In genomic region chr9:95620296-95620695, GRCh38 we compare ENCODE assay signal across 1 cellular context.
TF ChIP-seq lines count a peak whose summit lies in the region.

No MANE protein-coding gene starts in this region.

TF ChIP-seq in H1, 55 proteins besides CTCF, POLR2A, EP300 and RAD21 (continued from another document):
- TF ChIP-seq CHD7 (IDR thresholded peaks at IDR 0.05; ENCODE audit: insufficient replicate concordance, low read length) (no peak), PHF8 (conservative IDR thresholded peaks at IDR 0.05; ENCODE audit: low read depth, low read length) (no peak), SP2 (IDR thresholded peaks at IDR 0.05; ENCODE audit: low read length) (no peak), TAF7 (optimal IDR thresholded peaks at IDR 0.05; ENCODE audit: borderline replicate concordance, low read depth, low read length) (no peak), RBBP5 (IDR thresholded peaks at IDR 0.05; ENCODE audit: borderline replicate concordance, low read depth, low read length) (no peak), E2F6 (IDR thresholded peaks at IDR 0.05) (no peak), CBX8 (IDR thresholded peaks at IDR 0.05; ENCODE audit: borderline replicate concordance, low read depth, low read length) (no peak), HDAC6 (IDR thresholded peaks at IDR 0.05; ENCODE audit: low read depth, low read length) (no peak), CREB1 (IDR thresholded peaks at IDR 0.05) (no peak), CHD1 (IDR thresholded peaks at IDR 0.05; ENCODE audit: low read depth, low read length) (no peak), JUND (IDR thresholded peaks at IDR 0.05; ENCODE audit: low read length) (no peak), RXRA (IDR thresholded peaks at IDR 0.05; ENCODE audit: insufficient read depth, low read depth, low read length) (no peak), POU5F1 (IDR thresholded peaks at IDR 0.05; ENCODE audit: low read depth, low read length) (no peak), CEBPB (IDR thresholded peaks at IDR 0.05; ENCODE audit: low read depth, low read length) (no peak), KDM4A (IDR thresholded peaks at IDR 0.05; ENCODE audit: low read depth, low read length, severe bottlenecking) (no peak), HDAC2 (IDR thresholded peaks at IDR 0.05; ENCODE audit: borderline replicate concordance in 1 of 2, low read depth in 2 of 2, low read length in 2 of 2) (no peak), EGR1 (IDR thresholded peaks at IDR 0.05; ENCODE audit: borderline replicate concordance, low read depth, low read length) (no peak), SP1 (IDR thresholded peaks at IDR 0.05; ENCODE audit: low read depth, low read length) (no peak)
